15 cellular contexts compared by ENCODE assay signal in the genomic region with DNA sequence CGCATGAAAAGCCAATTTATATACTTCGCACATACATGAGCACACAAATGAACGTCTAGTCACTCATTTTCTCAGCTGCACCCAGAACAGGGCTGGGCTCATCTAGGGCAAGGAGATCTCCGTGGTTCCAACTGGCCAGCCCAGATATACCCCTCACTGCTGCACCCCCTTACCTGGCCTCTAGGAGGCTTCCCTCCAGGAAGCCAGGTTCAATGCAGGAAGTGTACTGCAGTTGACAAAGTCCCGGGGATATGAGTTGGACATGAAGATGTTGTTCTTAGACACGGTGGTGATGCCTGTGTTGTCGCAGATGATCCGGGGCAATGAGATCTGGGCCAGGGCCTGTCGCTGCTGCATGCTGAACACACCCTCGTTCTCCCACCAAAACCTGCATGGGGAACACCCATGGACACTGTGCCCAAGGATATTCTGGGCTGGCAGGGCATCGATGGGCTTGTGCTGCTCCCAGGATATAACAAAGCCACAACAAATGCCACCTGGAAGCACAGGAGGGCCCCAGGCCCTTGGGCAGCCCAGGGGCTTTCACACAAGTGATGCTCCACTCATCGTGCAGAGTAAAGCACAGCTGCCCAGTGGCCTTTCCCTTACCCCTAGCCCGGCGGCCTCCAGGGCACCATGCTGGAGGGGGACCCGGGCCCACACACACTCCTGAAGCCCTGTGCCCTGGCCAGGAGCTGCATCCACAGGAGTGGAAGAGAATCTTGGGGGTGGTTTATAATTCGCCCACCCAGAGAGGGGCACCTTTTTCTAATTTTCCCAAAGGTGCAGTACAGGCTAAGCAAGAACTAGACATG. TPM values are rescaled to one million over a fixed set of nuclear protein-coding genes. Genes with fewer than 3 reads are reported as not detected.
DNase-seq lines count a peak whose midpoint lies in the region; ATAC-seq and TF ChIP-seq lines count a peak whose summit lies in the region.
"Had no signal": no experiment of that assay in that cellular context is flagged by ENCODE, and none has a peak within 500 bp of the region (broad histone marks: within the 10 kb centered on the region; RNA-seq: fewer than 3 reads in every experiment).

No MANE protein-coding gene starts in this region.

- no peak overlapping the region for H2BK15ac ChIP-seq in mesendoderm (replicated peaks; ENCODE audit: low read depth)

- H2BK5ac ChIP-seq in mesendoderm (ENCODE audit: low read length), result no peak overlapping the region

- no TSS peak for BruUV-seq in HCT116 (replicated peaks; lab: Mats Ljungman, UMichigan)

- DNase-seq in DMS53 (lab: John Stamatoyannopoulos, UW) (peak; percentile 55), DMS53 treated with DMSO at 0.1 percent for 48 hours (lab: John Stamatoyannopoulos, UW; ENCODE audit: unreplicated experiment) (no peak), HCT116 (ENCODE audit: low read depth, low spot score) (peak; percentile 43), astrocyte of the cerebellum (ENCODE audit: low read depth) (no peak), mesendoderm (peak; percentile 31), A172 (ENCODE audit: low spot score) (no peak), NCI-H2107 (lab: John Stamatoyannopoulos, UW) (no peak)
- no peak for DNase-seq in stimulated activated CD4-positive, alpha-beta T cell treated with anti-CD3 and anti-CD28 coated beads, Interleukin-4, amount 100 ng/mL, for 4 hours
- DNase-seq: 8988T, NCI-H2081 treated with DMSO at 0.1 percent for 48 hours, T1000 had no signal

- no peak overlapping the region for H3K18ac ChIP-seq in mesendoderm (ENCODE audit: low read length)

- no peaks in the 10 kb centered on the region for H3K36me3 ChIP-seq in HCT116 (ENCODE audit: control insufficient read depth in 1 of 2, insufficient read depth in 2 of 2, low read length in 2 of 2)
- no peaks in the 10 kb centered on the region for H3K36me3 ChIP-seq in mesendoderm (ENCODE audit: control insufficient read depth, insufficient read depth, low read length)
- H3K36me3 ChIP-seq: adrenal gland, upper lobe of left lung had no signal

- in situ Hi-C loops in astrocyte of the cerebellum (cut with HindIII; ENCODE audit: low sequenced_read_pairs), result no loop called here

- no peaks in the 10 kb centered on the region for H3K9me3 ChIP-seq in HCT116 (ENCODE audit: control insufficient read depth in 1 of 2, insufficient read depth in 1 of 2, low read depth in 1 of 2, low read length in 2 of 2)
- H3K9me3 ChIP-seq: adrenal gland, upper lobe of left lung had no signal

- RAD21 ChIA-PET in HCT116 (lab: Charles Lee; ENCODE audit: low non-redundant PET in 1 of 2, low total read pairs in 2 of 2, uncharacterized antibody in 2 of 2, unreplicated experiment in 2 of 2), result no interaction called here

- no peaks in the 10 kb centered on the region for H4K20me1 ChIP-seq in HCT116 (ENCODE audit: insufficient read depth)

- H3K79me2 ChIP-seq in HCT116 (ENCODE audit: insufficient read depth, low read length) (no peaks in the 10 kb centered on the region), mesendoderm (ENCODE audit: control insufficient read depth, insufficient read depth, low read length) (no peaks in the 10 kb centered on the region)

- no CpG with 5 or more reads among the region's 16 CpGs for WGBS in mesendoderm (ENCODE audit: extremely low coverage, insufficient coverage, low lambda C conversion rate)

- CTCF ChIA-PET in HCT116 (lab: Charles Lee), result interaction anchor here (0.9 kb wide), 1 partner anchor 17 kb away, joined by 3 read pairs; no protein-coding TSS in a partner anchor

- H3K4me1 ChIP-seq in HCT116 (ENCODE audit: control insufficient read depth in 1 of 2, insufficient read depth in 2 of 2, low read length in 2 of 2) (peaks cover 0 to 7% of the 10 kb centered on the region in 2 experiments; a peak in 1 of 4 replicates), mesendoderm (ENCODE audit: control insufficient read depth, low read depth, low read length) (no peaks in the 10 kb centered on the region)
- H3K4me1 ChIP-seq: adrenal gland, upper lobe of left lung had no signal

- H3K27ac ChIP-seq in HCT116 (ENCODE audit: low read depth, low read length) (no peak overlapping the region), mesendoderm (ENCODE audit: low read depth, low read length) (no peak overlapping the region)
- H3K27ac ChIP-seq: adrenal gland, upper lobe of left lung had no signal

- no peak overlapping the region for H4K8ac ChIP-seq in mesendoderm (ENCODE audit: low read depth, low read length)

- H3K79me1 ChIP-seq in mesendoderm (ENCODE audit: low read length), result no peaks in the 10 kb centered on the region

- peak overlapping the region; percentile 8; the same call in 1 of the 2 replicates for H3K4me2 ChIP-seq in HCT116 (ENCODE audit: low read length)
- no peak overlapping the region for H3K4me2 ChIP-seq in mesendoderm (ENCODE audit: low read length)

- peak; percentile 99 for ATAC-seq in HCT116

- no peak overlapping the region for H2BK120ac ChIP-seq in mesendoderm (ENCODE audit: low read depth, low read length)

- no peak for TF ChIP-seq RAD21 in HCT116 (IDR thresholded peaks at IDR 0.05; ENCODE audit: low read depth)

- no peak for TF ChIP-seq POLR2A in HCT116 (IDR thresholded peaks at IDR 0.05; ENCODE audit: borderline replicate concordance, extremely low read depth, insufficient read depth, insufficient read length)

- no peak overlapping the region for H3K23ac ChIP-seq in mesendoderm (ENCODE audit: low read length)

- H3K27me3 ChIP-seq in HCT116 (ENCODE audit: insufficient read depth, low read length) (no peaks in the 10 kb centered on the region), mesendoderm (ENCODE audit: insufficient read depth, low read length, poor library complexity) (no peaks in the 10 kb centered on the region)
- H3K27me3 ChIP-seq: upper lobe of left lung had no signal

- H3K9ac ChIP-seq in HCT116 (ENCODE audit: low read length) (no peak overlapping the region), mesendoderm (ENCODE audit: low read length) (no peak overlapping the region)

- H2AK5ac ChIP-seq in mesendoderm (ENCODE audit: low read length), result no peak overlapping the region

- POLR2A ChIA-PET in HCT116 (lab: Charles Lee), result no interaction called here

- H4K5ac ChIP-seq in mesendoderm (ENCODE audit: low read length), result no peak overlapping the region

- H2AFZ ChIP-seq in HCT116 (ENCODE audit: low read depth, low read length, poor library complexity, severe bottlenecking), result peak overlapping the region; percentile 88

- TF ChIP-seq CTCF in HCT116 (IDR thresholded peaks at IDR 0.05 in 2 of 3, conservative IDR thresholded peaks at IDR 0.05 in 1 of 3; ENCODE audit: borderline replicate concordance in 1 of 3, insufficient read depth in 1 of 3, low read depth in 2 of 3, low read length in 2 of 3) (peak in 2 of 3 experiments; percentile 78 to 89; a peak in 4 of 6 replicates), astrocyte of the cerebellum (IDR thresholded peaks at IDR 0.05; ENCODE audit: low read depth, low read length, missing control alignments) (peak; percentile 19)

- H3K4me3 ChIP-seq in HCT116 (replicated peaks in 1 of 2; ENCODE audit: low read depth in 1 of 2, low read length in 2 of 2), result no peak overlapping the region
- H3K4me3 ChIP-seq in astrocyte of the cerebellum (ENCODE audit: low read depth, low read length), result no peak overlapping the region
- no peak overlapping the region for H3K4me3 ChIP-seq in mesendoderm (ENCODE audit: low read length)
- H3K4me3 ChIP-seq: adrenal gland, upper lobe of left lung had no signal

- intact Hi-C loops in HCT116 (cut with micrococcal nuclease), result no loop called here

- no peak overlapping the region for H3K56ac ChIP-seq in mesendoderm (ENCODE audit: low read length)

- H3K9me2 ChIP-seq in HCT116 (ENCODE audit: insufficient read depth), result no peaks in the 10 kb centered on the region

- no peak overlapping the region for H3K4ac ChIP-seq in mesendoderm (ENCODE audit: low read depth, low read length)

TF ChIP-seq in HCT116, 20 proteins besides CTCF, POLR2A, EP300 and RAD21 (continues in another document):
- no peak for TF ChIP-seq CBX3 (IDR thresholded peaks at IDR 0.05; ENCODE audit: low read depth)
- TF ChIP-seq ZFX (IDR thresholded peaks at IDR 0.05), result no peak
- no peak for TF ChIP-seq SP1 (IDR thresholded peaks at IDR 0.05; ENCODE audit: low read depth)
- TF ChIP-seq EGR1 (IDR thresholded peaks at IDR 0.05; ENCODE audit: low read depth), result no peak
- no peak for TF ChIP-seq POLR2AphosphoS5 (IDR thresholded peaks at IDR 0.05; ENCODE audit: low read depth, low read length)
- no peak for TF ChIP-seq SRF (IDR thresholded peaks at IDR 0.05; ENCODE audit: low read depth)
- no peak for TF ChIP-seq SIN3A (IDR thresholded peaks at IDR 0.05; ENCODE audit: low read depth)

RNA-seq across cellular contexts. Expression of gene MPO, which starts 10.1 kb away (rescaled TPM):
- total RNA-seq in HCT116 (2021; ENCODE audit: unreplicated experiment), result not detected
- polyA plus RNA-seq in HCT116 (2012), result not detected in 2 replicates
- polyA plus RNA-seq in mesendoderm (2013, experiment 1 of 2), result 0.03 TPM
- polyA plus RNA-seq in mesendoderm (2013, experiment 2 of 2), result 0.08 TPM
- not detected in 2 replicates for total RNA-seq in A172 (2014; rRNA removed; shearing (Covaris generic))
- polyA plus RNA-seq: neural cell had no signal

RNA-seq across cellular contexts. Expression of gene LPO, which starts 32.3 kb away (rescaled TPM):
- not detected for total RNA-seq in HCT116 (2021; ENCODE audit: unreplicated experiment)
- 0.03 and 0.12 TPM in 2 replicates for polyA plus RNA-seq in HCT116 (2012)
- polyA plus RNA-seq in mesendoderm (2013, experiment 1 of 2), result 0.08 TPM
- polyA plus RNA-seq in mesendoderm (2013, experiment 2 of 2), result 0.15 TPM
- not detected in 2 replicates for total RNA-seq in A172 (2014; rRNA removed; shearing (Covaris generic))
- total RNA-seq: adrenal gland, RPMI7951, upper lobe of left lung had no signal
- polyA plus RNA-seq: neural cell had no signal

RNA-seq across cellular contexts. Expression of gene MKS1, which starts 51.6 kb away (rescaled TPM):
- 29.8 TPM for total RNA-seq in HCT116 (2021; ENCODE audit: unreplicated experiment)
- 25.2 and 27.6 TPM in 2 replicates for polyA plus RNA-seq in HCT116 (2012)
- 8.1 TPM for polyA plus RNA-seq in mesendoderm (2013, experiment 1 of 2)
- polyA plus RNA-seq in mesendoderm (2013, experiment 2 of 2), result 9.0 TPM
- total RNA-seq in A172 (2014; rRNA removed; shearing (Covaris generic)), result 10.3 and 16.1 TPM in 2 replicates

RNA-seq across cellular contexts. Expression of gene TSPOAP1, which starts 57.9 kb away (rescaled TPM):
- total RNA-seq in HCT116 (2021; ENCODE audit: unreplicated experiment), result 0.27 TPM
- 0.05 TPM in 1 of 2 replicates, not detected in the other for polyA plus RNA-seq in HCT116 (2012)
- polyA plus RNA-seq in mesendoderm (2013, experiment 1 of 2), result 0.93 TPM
- 0.78 TPM for polyA plus RNA-seq in mesendoderm (2013, experiment 2 of 2)
- total RNA-seq in A172 (2014; rRNA removed; shearing (Covaris generic)), result not detected in 2 replicates

Comparison
In these comparisons a context has a peak if more than half of its experiments do, and no peak if none do; other contexts are left out.
1. DNase-seq: peak in DMS53 (single experiment), HCT116 (single experiment) and mesendoderm (single experiment); none in DMS53 treated with DMSO at 0.1 percent for 48 hours (single experiment), astrocyte of the cerebellum (single experiment), A172 (single experiment), stimulated activated CD4-positive, alpha-beta T cell treated with anti-CD3 and anti-CD28 coated beads, Interleukin-4, amount 100 ng/mL, for 4 hours (0 of 2) and NCI-H2107 (single experiment).